In genomic region chr11:19712281-19713220, GRCh38 we compare ENCODE assay signal across 8 cellular contexts.
DNase-seq lines count a peak whose midpoint lies in the region; ATAC-seq and TF ChIP-seq lines count a peak whose summit lies in the region.

Gene NAV2, plus strand, starts transcription at chr11:19712837. Its CDS starts 859 bp downstream, at chr11:19713696.

- H3K27me3 Mint-ChIP-seq in nephron (ENCODE audit: low read depth), result peaks cover 51% of the 10 kb centered on the region

- peak within 1 kb of the TSS; percentile 94 to 99 (median 95) for H3K4me3 Mint-ChIP-seq in nephron

- no peaks in the 10 kb centered on the region for H3K36me3 Mint-ChIP-seq in nephron (ENCODE audit: low read depth)

- peak within 1 kb of the TSS; percentile 93 to 98 (median 98) for H3K27ac Mint-ChIP-seq in nephron

- no peak for TF ChIP-seq CTCF in nephron (IDR thresholded peaks at IDR 0.05; ENCODE audit: unreplicated experiment in 3 of 3)

- DNase-seq in DMS53 treated with DMSO at 0.1 percent for 48 hours (lab: John Stamatoyannopoulos, UW; ENCODE audit: unreplicated experiment), result peak; percentile 94
- DNase-seq in KBM-7, result peak; percentile 87
- DNase-seq in RKO (ENCODE audit: low spot score), result peak; percentile 95
- DNase-seq in activated gamma-delta T cell (lab: John Stamatoyannopoulos, UW), result peak; percentile 70
- peak; percentile 89 for DNase-seq in fibroblast of the conjunctiva (ENCODE audit: low read depth)
- peak; percentile 66 for DNase-seq in stimulated activated naive CD4-positive, alpha-beta T cell treated with Interleukin-2 at 50 U/mL for 16 hours (lab: John Stamatoyannopoulos, UW)

- ATAC-seq in GM21737 (IDR thresholded peaks at IDR 0.05; ENCODE audit: unreplicated experiment), result peak; percentile 99

- no peaks in the 10 kb centered on the region for H3K9me3 Mint-ChIP-seq in nephron

- peaks cover 38% of the 10 kb centered on the region for H3K4me1 Mint-ChIP-seq in nephron

- in situ Hi-C loops in KBM-7 (cut with MboI; ENCODE audit: low pct_unique_long_range_greater_than_20kb, low sequenced_read_pairs), result no loop called here

Comparison
In these comparisons a context has a peak if more than half of its experiments do, and no peak if none do; other contexts are left out.
1. Peak in every context shown above with its lines: DNase-seq and ATAC-seq.